Comparison of ENCODE assay signal across 8 cellular contexts in genomic region chr13:97659602-97660001, GRCh38.
DNase-seq lines count a peak whose midpoint lies in the region; ATAC-seq, FAIRE-seq and TF ChIP-seq lines count a peak whose summit lies in the region.

No MANE protein-coding gene starts in this region.

- no peaks in the 10 kb centered on the region for H3K9me3 Mint-ChIP-seq in chondrocyte (ENCODE audit: low read depth)

- no peak for DNase-seq in D721Med (ENCODE audit: insufficient read length, low spot score)
- DNase-seq in HuH-7 (ENCODE audit: low spot score): peak; percentile 2
- DNase-seq in chondrocyte (ENCODE audit: low spot score): no peak
- peak; percentile 16 for DNase-seq in myocyte (ENCODE audit: low read depth)
- no peak for DNase-seq in activated gamma-delta T cell (lab: John Stamatoyannopoulos, UW)

- no peak overlapping the region for H3K27ac Mint-ChIP-seq in chondrocyte (ENCODE audit: unreplicated experiment)

- no peak for ATAC-seq in HG03159 (IDR thresholded peaks at IDR 0.05; ENCODE audit: unreplicated experiment)
- no peak for ATAC-seq in HG02610 (IDR thresholded peaks at IDR 0.05; ENCODE audit: unreplicated experiment)
- no peak for ATAC-seq in GM19452 (IDR thresholded peaks at IDR 0.05; ENCODE audit: unreplicated experiment)

- no peaks in the 10 kb centered on the region for H3K27me3 Mint-ChIP-seq in chondrocyte (ENCODE audit: low read depth)

- no peak overlapping the region for H3K4me3 Mint-ChIP-seq in chondrocyte (ENCODE audit: unreplicated experiment)

- TF ChIP-seq CTCF in D721Med (IDR thresholded peaks at IDR 0.05; ENCODE audit: insufficient read depth, missing control alignments) (peak; percentile 77), chondrocyte (IDR thresholded peaks at IDR 0.05) (peak; percentile 73)

- no peaks in the 10 kb centered on the region for H3K36me3 Mint-ChIP-seq in chondrocyte (ENCODE audit: low read depth)

- no peak for FAIRE-seq in D721Med (lab: Jason Lieb, UNC)

- no peaks in the 10 kb centered on the region for H3K4me1 Mint-ChIP-seq in chondrocyte (ENCODE audit: low read depth)

Comparison
In these comparisons a context has a peak if more than half of its experiments do, and no peak if none do; other contexts are left out.
1. DNase-seq: peak in HuH-7 (single experiment) and myocyte (single experiment); none in D721Med (single experiment), chondrocyte (single experiment) and activated gamma-delta T cell (single experiment).